Comparison of ENCODE assay signal across 10 cellular contexts in the genomic region with DNA sequence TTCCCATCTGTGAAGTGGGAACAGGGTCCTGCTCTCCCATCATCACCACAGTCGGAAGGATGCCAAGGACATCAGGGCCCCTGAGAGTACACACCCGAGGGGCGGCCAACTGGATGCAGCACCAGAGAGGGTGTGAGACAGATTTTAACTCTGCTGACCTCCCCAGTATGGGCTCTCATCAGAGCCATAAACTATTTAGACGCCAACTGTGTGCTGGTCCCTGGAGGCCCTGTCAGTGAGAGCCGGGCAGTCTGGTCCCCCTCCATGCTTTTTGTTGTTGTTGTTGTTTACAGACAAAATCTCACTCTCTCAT. TPM values are rescaled to one million over a fixed set of nuclear protein-coding genes. Genes with fewer than 3 reads are reported as not detected.
DNase-seq lines count a peak whose midpoint lies in the region; ATAC-seq and TF ChIP-seq lines count a peak whose summit lies in the region.
"Had no signal": no experiment of that assay in that cellular context is flagged by ENCODE, and none has a peak within 500 bp of the region (broad histone marks: within the 10 kb centered on the region; RNA-seq: fewer than 3 reads in every experiment).

No MANE protein-coding gene starts in this region.

- H3K9me3 ChIP-seq in breast epithelium (no peaks in the 10 kb centered on the region), mononuclear cell (ENCODE audit: low read depth, low read length) (no peaks in the 10 kb centered on the region), upper lobe of right lung (no peaks in the 10 kb centered on the region)

- H3K9me3 Mint-ChIP-seq in MCF 10A (ENCODE audit: unreplicated experiment), result no peaks in the 10 kb centered on the region
- no peaks in the 10 kb centered on the region for H3K9me3 Mint-ChIP-seq in activated naive CD8-positive, alpha-beta T cell (ENCODE audit: low read depth)

- ATAC-seq in upper lobe of right lung (no peak), HG02840 (IDR thresholded peaks at IDR 0.05; ENCODE audit: low FRiP score, unreplicated experiment) (no peak), HG02588 (IDR thresholded peaks at IDR 0.05; ENCODE audit: unreplicated experiment) (no peak)

- peaks cover 5% of the 10 kb centered on the region for H3K4me1 Mint-ChIP-seq in MCF 10A (ENCODE audit: insufficient read depth, unreplicated experiment)
- H3K4me1 Mint-ChIP-seq in activated naive CD8-positive, alpha-beta T cell (ENCODE audit: low read depth), result peaks cover 74% of the 10 kb centered on the region

- BruUV-seq in MCF 10A (replicated peaks; lab: Mats Ljungman, UMichigan), result no TSS peak

- H3K27me3 Mint-ChIP-seq in MCF 10A (ENCODE audit: insufficient read depth, unreplicated experiment), result peaks cover 25% of the 10 kb centered on the region
- H3K27me3 Mint-ChIP-seq in activated naive CD8-positive, alpha-beta T cell, result no peaks in the 10 kb centered on the region

- no peaks in the 10 kb centered on the region for H3K4me1 ChIP-seq in breast epithelium
- H3K4me1 ChIP-seq in mononuclear cell (ENCODE audit: insufficient read depth, low read length), result peaks cover 98% of the 10 kb centered on the region
- peaks cover 58% of the 10 kb centered on the region for H3K4me1 ChIP-seq in upper lobe of right lung

- POLR2A ChIA-PET in MCF 10A (lab: Yijun Ruan, JAX), result no interaction called here

- CTCF ChIA-PET in MCF 10A (lab: Yijun Ruan, JAX), result interaction anchor here (1.0 kb wide), 1 partner anchor 25 kb away, joined by 5 read pairs; no protein-coding TSS in a partner anchor

- H3K36me3 ChIP-seq in breast epithelium (no peaks in the 10 kb centered on the region), upper lobe of right lung (no peaks in the 10 kb centered on the region)

- intact Hi-C loops in breast epithelium (cut with DNase I; ENCODE audit: low total_unique reads), result no loop called here
- intact Hi-C loops in MCF 10A (cut with micrococcal nuclease), result no loop called here
- intact Hi-C loops in upper lobe of right lung (cut with DNase I), result no loop called here

- H3K27ac ChIP-seq in breast epithelium, result peak overlapping the region; percentile 61 to 82
- H3K27ac ChIP-seq in upper lobe of right lung, result peak overlapping the region; percentile 87

- H3K27me3 ChIP-seq in breast epithelium (no peaks in the 10 kb centered on the region), mononuclear cell (ENCODE audit: insufficient read depth, low read length) (no peaks in the 10 kb centered on the region), upper lobe of right lung (no peaks in the 10 kb centered on the region)

- H3K36me3 Mint-ChIP-seq in MCF 10A (ENCODE audit: insufficient read depth, unreplicated experiment), result no peaks in the 10 kb centered on the region
- no peaks in the 10 kb centered on the region for H3K36me3 Mint-ChIP-seq in activated naive CD8-positive, alpha-beta T cell

- DNase-seq in breast epithelium (ENCODE audit: low spot score in 2 of 2), result no peak
- DNase-seq in MCF 10A (ENCODE audit: unreplicated experiment), result no peak
- DNase-seq in upper lobe of right lung, result no peak
- no peak for DNase-seq in kidney tubule cell (ENCODE audit: low spot score)
- DNase-seq: NCI-H2029 treated with DMSO at 0.1 percent for 48 hours had no signal

- peak overlapping the region in 1 of 3 donors; percentile 54 for H3K4me3 ChIP-seq in breast epithelium
- peak overlapping the region; percentile 81 for H3K4me3 ChIP-seq in mononuclear cell (ENCODE audit: low read length)
- H3K4me3 ChIP-seq in upper lobe of right lung, result peak overlapping the region; percentile 53

- TF ChIP-seq CTCF in breast epithelium (IDR thresholded peaks at IDR 0.05) (no peak), MCF 10A (IDR thresholded peaks at IDR 0.05; ENCODE audit: unreplicated experiment) (no peak), upper lobe of right lung (IDR thresholded peaks at IDR 0.05) (no peak)

- TF ChIP-seq POLR2A in breast epithelium (IDR thresholded peaks at IDR 0.05), result no peak

- no peak overlapping the region for H3K4me3 Mint-ChIP-seq in MCF 10A (ENCODE audit: unreplicated experiment)
- H3K4me3 Mint-ChIP-seq in activated naive CD8-positive, alpha-beta T cell, result peak overlapping the region; percentile 78

- H3K27ac Mint-ChIP-seq in MCF 10A (ENCODE audit: low read depth, unreplicated experiment), result no peak overlapping the region
- peak overlapping the region; percentile 89 for H3K27ac Mint-ChIP-seq in activated naive CD8-positive, alpha-beta T cell

RNA-seq across cellular contexts. Expression of a gene that starts 1.7 kb away (rescaled TPM):
- total RNA-seq in breast epithelium (10 to 100 TPM; 22.1 to 46.9 (median 24.3) TPM), MCF 10A (2022) (not detected in 2 replicates), mononuclear cell (123 TPM), upper lobe of right lung (149 TPM)
- total RNA-seq: astrocyte had no signal

RNA-seq across cellular contexts. Expression of a gene that starts 29.3 kb away (rescaled TPM):
- total RNA-seq in breast epithelium (10 to 100 TPM; 10.7 to 17.1 (median 15.4) TPM), MCF 10A (2022) (18.4 and 25.2 TPM in 2 replicates), mononuclear cell (3.3 TPM), upper lobe of right lung (34.2 TPM)

RNA-seq across cellular contexts. Expression of a gene that starts 38.7 kb away (rescaled TPM):
- total RNA-seq in breast epithelium, result 10 to 100 TPM; 18.7 to 50.6 (median 47.4) TPM
- 3.8 and 5.8 TPM in 2 replicates for total RNA-seq in MCF 10A (2022)
- 85.6 TPM for total RNA-seq in mononuclear cell
- total RNA-seq in upper lobe of right lung, result 259 TPM

Comparison
In these comparisons a context has a peak if more than half of its experiments do, and no peak if none do; other contexts are left out.
1. RNA of a gene that starts 1.7 kb away (total RNA-seq): 149 TPM in upper lobe of right lung (single experiment), 123 TPM in mononuclear cell (single experiment) and 22.1 to 46.9 TPM in breast epithelium; not detected in MCF 10A; every median in the first group is over 10 times any median in the second.